Comparison of ENCODE assay signal across 11 cellular contexts in genomic region chr10:71397340-71398212, GRCh38. TPM values are rescaled to one million over a fixed set of nuclear protein-coding genes. Genes with fewer than 3 reads are reported as not detected.
DNase-seq lines count a peak whose midpoint lies in the region; ATAC-seq and TF ChIP-seq lines count a peak whose summit lies in the region.
"Had no signal": no experiment of that assay in that cellular context is flagged by ENCODE, and none has a peak within 500 bp of the region (broad histone marks: within the 10 kb centered on the region; RNA-seq: fewer than 3 reads in every experiment).

No MANE protein-coding gene starts in this region.

- H3K9me3 ChIP-seq in cardiac muscle cell (ENCODE audit: low read depth) = no peaks in the 10 kb centered on the region
- H3K9me3 ChIP-seq in colonic mucosa = no peaks in the 10 kb centered on the region
- H3K9me3 ChIP-seq in muscle layer of duodenum (ENCODE audit: control insufficient read depth in 1 of 2, low read length in 2 of 2) = no peaks in the 10 kb centered on the region
- H3K9me3 ChIP-seq in uterus = no peaks in the 10 kb centered on the region

- H3K36me3 ChIP-seq in cardiac muscle cell (no peaks in the 10 kb centered on the region), colonic mucosa (no peaks in the 10 kb centered on the region), muscle layer of duodenum (ENCODE audit: control insufficient read depth in 1 of 2, insufficient read depth in 2 of 2, low read length in 2 of 2) (no peaks in the 10 kb centered on the region), uterus (no peaks in the 10 kb centered on the region)

- TF ChIP-seq POLR2A in uterus (IDR thresholded peaks at IDR 0.05) = no peak

- intact Hi-C loops in cardiac septum (cut with DNase I) (loop anchor here (2.0 to 5.0 kb wide), 3 partner anchors 43 to 310 kb away; no protein-coding TSS in a partner anchor), colonic mucosa (cut with DNase I) (no loop called here), uterus (cut with DNase I; ENCODE audit: low total_unique reads) (loop anchor here (10.0 kb wide), 1 partner anchor 307 kb away; no protein-coding TSS in a partner anchor)

- H3K4me3 ChIP-seq in cardiac muscle cell (peak overlapping the region; percentile 44), colonic mucosa (peak overlapping the region; percentile 40), muscle layer of duodenum (ENCODE audit: low read depth in 1 of 2, low read length in 2 of 2) (peak overlapping the region; percentile 46 to 68), uterus (peak overlapping the region; percentile 37 to 66)

- TF ChIP-seq CTCF in cardiac muscle cell (IDR thresholded peaks at IDR 0.05; ENCODE audit: low read depth, low read length) (no peak), colonic mucosa (IDR thresholded peaks at IDR 0.05) (no peak), uterus (IDR thresholded peaks at IDR 0.05) (no peak)

- H3K27me3 ChIP-seq in cardiac muscle cell (peaks cover 66% of the 10 kb centered on the region), colonic mucosa (peaks cover 17% of the 10 kb centered on the region), muscle layer of duodenum (ENCODE audit: low read depth, low read length) (peaks cover 29% of the 10 kb centered on the region), uterus (peaks cover 0 to 3% of the 10 kb centered on the region in 2 donors)

- DNase-seq in cardiac muscle cell (ENCODE audit: low read depth in 1 of 2, low spot score in 1 of 2) (peak in 1 of 2 donors; percentile 28), cardiac septum (ENCODE audit: low spot score) (no peak), colonic mucosa (no peak), uterus (peak in 1 of 2 donors; percentile 27), Ammon's horn (ENCODE audit: low spot score) (no peak), dermis blood vessel endothelial cell (no peak)
- DNase-seq: activated naive CD4-positive, alpha-beta T cell treated with anti-CD3 and anti-CD28 coated beads, Interleukin-2, amount 10 ng/mL, durations not matched to agents 7 days and 5 days; HCEC 1CT; NCI-H524 treated with DMSO at 0.1 percent for 48 hours had no signal

- ATAC-seq in HG03139 (IDR thresholded peaks at IDR 0.05; ENCODE audit: unreplicated experiment) = no peak

- no peak overlapping the region for H3K27ac ChIP-seq in cardiac muscle cell
- H3K27ac ChIP-seq in colonic mucosa = no peak overlapping the region
- no peak overlapping the region for H3K27ac ChIP-seq in muscle layer of duodenum (ENCODE audit: low read length)
- peak overlapping the region; percentile 75 to 91 for H3K27ac ChIP-seq in uterus

- peaks cover 8% of the 10 kb centered on the region for H3K4me1 ChIP-seq in cardiac muscle cell (ENCODE audit: low read depth)
- H3K4me1 ChIP-seq in colonic mucosa = peaks cover 9% of the 10 kb centered on the region
- peaks cover 0 to 17% of the 10 kb centered on the region in 2 donors for H3K4me1 ChIP-seq in muscle layer of duodenum (ENCODE audit: control insufficient read depth in 1 of 2, insufficient read depth in 2 of 2, low read length in 2 of 2)
- H3K4me1 ChIP-seq in uterus = peaks cover 0 to 8% of the 10 kb centered on the region in 2 donors

- H3K9ac ChIP-seq in colonic mucosa (ENCODE audit: low read depth in 2 of 2, low read length in 2 of 2) = peak overlapping the region in 1 of 2 donors; percentile 24

RNA-seq across cellular contexts. Expression of gene CDH23, which starts 0.9 kb away (rescaled TPM):
- total RNA-seq in cardiac muscle cell = 0.51 and 0.78 TPM in 2 replicates
- polyA plus RNA-seq in cardiac muscle cell = 0.05 and 1.2 TPM in 2 replicates
- total RNA-seq in cardiac septum = 9.3 TPM
- total RNA-seq in colonic mucosa = 1 to 10 TPM; 1.4 to 1.6 TPM
- total RNA-seq in uterus = 10 to 100 TPM in 2 of 4 donors, 1 to 10 TPM in 2; 7.1 to 56.2 (median 25.4) TPM
- under 0.01 and 0.19 TPM in 2 replicates for total RNA-seq in dermis blood vessel endothelial cell

Comparison
In these comparisons a context has a peak if more than half of its experiments do, and no peak if none do; other contexts are left out.
1. H3K27ac ChIP-seq: peak in uterus (2 of 2); none in cardiac muscle cell (single experiment), colonic mucosa (single experiment) and muscle layer of duodenum (single experiment).
2. Peak in every context shown above with its lines, with median percentiles within 50 percentile points of each other: H3K4me3 ChIP-seq.